Comparison of ENCODE assay signal across 27 cellular contexts in genomic region chr12:30678221-30678620, GRCh38.
"Had no signal": no experiment of that assay in that cellular context is flagged by ENCODE, and none has a peak within 500 bp of the region (broad histone marks: within the 10 kb centered on the region; RNA-seq: fewer than 3 reads in every experiment).

No MANE protein-coding gene starts in this region.

- H3K9me3 ChIP-seq: stomach, suprapubic skin, testis, thoracic aorta, thyroid gland, tibial artery, tibial nerve, transverse colon, upper lobe of left lung, upper lobe of right lung, uterus, vagina had no signal

- H3K36me3 ChIP-seq: uterus had no signal

- H3K27me3 ChIP-seq: stomach, suprapubic skin, testis, thyroid gland, tibial artery, tibial nerve, transverse colon, upper lobe of left lung, upper lobe of right lung, uterus, vagina had no signal

- H3K4me1 ChIP-seq: stomach, suprapubic skin, testis, thyroid gland, tibial artery, tibial nerve, transverse colon, upper lobe of right lung, uterus, vagina had no signal

- H3K4me3 Mint-ChIP-seq: stimulated activated effector memory CD8-positive, alpha-beta T cell treated with anti-CD3 and anti-CD28 coated beads, Interleukin-12 subunit alpha, Interleukin-12 subunit beta, amount 100 ng/mL, for 72 hours; stimulated activated memory B cell treated with anti-CD40 and anti-IgM and Interleukin-4, amounts not matched to agents 10 μg/mL and 1 μg/mL and 100 μg/mL, for 72 hours; stimulated activated naive B cell treated with anti-CD40 and anti-IgM and Interleukin-4, amounts not matched to agents 10 μg/mL and 1 μg/mL and 100 μg/mL, for 72 hours; stimulated activated naive CD8-positive, alpha-beta T cell treated with anti-CD3 and anti-CD28 coated beads, Interleukin-15, amount 100 ng/mL, for 72 hours; stimulated activated naive CD8-positive, alpha-beta T cell treated with anti-CD3 and anti-CD28 coated beads, Interleukin-15, Interleukin-2, amounts not matched to agents 100 ng/mL and 50 ng/mL, for 24 hours; type B pancreatic cell had no signal

- H3K9me3 Mint-ChIP-seq: stimulated activated effector memory CD8-positive, alpha-beta T cell treated with anti-CD3 and anti-CD28 coated beads, Interleukin-12 subunit alpha, Interleukin-12 subunit beta, amount 100 ng/mL, for 72 hours; stimulated activated memory B cell treated with anti-CD40 and anti-IgM and Interleukin-4, amounts not matched to agents 10 μg/mL and 1 μg/mL and 100 μg/mL, for 72 hours; stimulated activated naive B cell treated with anti-CD40 and anti-IgM and Interleukin-4, amounts not matched to agents 10 μg/mL and 1 μg/mL and 100 μg/mL, for 72 hours; stimulated activated naive CD8-positive, alpha-beta T cell treated with anti-CD3 and anti-CD28 coated beads, Interleukin-15, amount 100 ng/mL, for 72 hours; stimulated activated naive CD8-positive, alpha-beta T cell treated with anti-CD3 and anti-CD28 coated beads, Interleukin-15, Interleukin-2, amounts not matched to agents 100 ng/mL and 50 ng/mL, for 24 hours; type B pancreatic cell had no signal

- H3K27ac ChIP-seq: stomach, suprapubic skin, testis, thoracic aorta, thyroid gland, tibial artery, tibial nerve, transverse colon, upper lobe of right lung, uterus, vagina had no signal

- H3K4me3 ChIP-seq: stomach, suprapubic skin, testis, thoracic aorta, thyroid gland, tibial artery, tibial nerve, transverse colon, upper lobe of left lung, upper lobe of right lung, uterus, vagina had no signal

- H3K27me3 Mint-ChIP-seq: stimulated activated memory B cell treated with anti-CD40 and anti-IgM and Interleukin-4, amounts not matched to agents 10 μg/mL and 1 μg/mL and 100 μg/mL, for 72 hours; stimulated activated naive B cell treated with anti-CD40 and anti-IgM and Interleukin-4, amounts not matched to agents 10 μg/mL and 1 μg/mL and 100 μg/mL, for 72 hours; stimulated activated naive CD8-positive, alpha-beta T cell treated with anti-CD3 and anti-CD28 coated beads, Interleukin-15, amount 100 ng/mL, for 72 hours; stimulated activated naive CD8-positive, alpha-beta T cell treated with anti-CD3 and anti-CD28 coated beads, Interleukin-15, Interleukin-2, amounts not matched to agents 100 ng/mL and 50 ng/mL, for 24 hours; type B pancreatic cell had no signal

- H3K27ac Mint-ChIP-seq: stimulated activated effector memory CD8-positive, alpha-beta T cell treated with anti-CD3 and anti-CD28 coated beads, Interleukin-12 subunit alpha, Interleukin-12 subunit beta, amount 100 ng/mL, for 72 hours; stimulated activated memory B cell treated with anti-CD40 and anti-IgM and Interleukin-4, amounts not matched to agents 10 μg/mL and 1 μg/mL and 100 μg/mL, for 72 hours; stimulated activated naive B cell treated with anti-CD40 and anti-IgM and Interleukin-4, amounts not matched to agents 10 μg/mL and 1 μg/mL and 100 μg/mL, for 72 hours; stimulated activated naive CD8-positive, alpha-beta T cell treated with anti-CD3 and anti-CD28 coated beads, Interleukin-15, Interleukin-2, amounts not matched to agents 100 ng/mL and 50 ng/mL, for 24 hours; type B pancreatic cell had no signal

- DNase-seq: stimulated activated CD4-positive, alpha-beta T cell treated with anti-CD3 and anti-CD28 coated beads, Interleukin-2, amount 100 ng/mL, for 48 hours; stimulated activated CD4-positive, alpha-beta T cell treated with anti-CD3 and anti-CD28 coated beads, Interleukin-4, amount 100 ng/mL, for 1 hour; stimulated activated CD4-positive, alpha-beta T cell treated with anti-CD3 and anti-CD28 coated beads, Interleukin-4, amount 100 ng/mL, for 24 hours; stimulated activated CD4-positive, alpha-beta T cell treated with anti-CD3 and anti-CD28 coated beads, Interleukin-4, amount 100 ng/mL, for 4 hours; stimulated activated CD8-positive, alpha-beta memory T cell treated with anti-CD3 and anti-CD28 coated beads, Interleukin-4, amount 100 ng/mL, for 48 hours; stimulated activated naive B cell treated with anti-CD40 and anti-IgM and Interleukin-4, amounts not matched to agents 10 μg/mL and 1 μg/mL and 100 μg/mL, for 72 hours; stimulated activated naive CD4-positive, alpha-beta T cell; stimulated activated naive CD4-positive, alpha-beta T cell treated with Interleukin-2 at 50 U/mL for 16 hours; stimulated activated naive CD8-positive, alpha-beta T cell treated with anti-CD3 and anti-CD28 coated beads, Interleukin-15, amount 100 ng/mL, for 72 hours; stimulated activated naive CD8-positive, alpha-beta T cell treated with anti-CD3 and anti-CD28 coated beads, Interleukin-15, Interleukin-2, amounts not matched to agents 100 U/mL and 50 U/mL, for 24 hours; stomach; substantia nigra; testis; thyroid gland; tibial artery; transverse colon; upper lobe of left lung; upper lobe of right lung; uterus had no signal

- H3K4me1 Mint-ChIP-seq: stimulated activated effector memory CD8-positive, alpha-beta T cell treated with anti-CD3 and anti-CD28 coated beads, Interleukin-12 subunit alpha, Interleukin-12 subunit beta, amount 100 ng/mL, for 72 hours; stimulated activated memory B cell treated with anti-CD40 and anti-IgM and Interleukin-4, amounts not matched to agents 10 μg/mL and 1 μg/mL and 100 μg/mL, for 72 hours; stimulated activated naive B cell treated with anti-CD40 and anti-IgM and Interleukin-4, amounts not matched to agents 10 μg/mL and 1 μg/mL and 100 μg/mL, for 72 hours; stimulated activated naive CD8-positive, alpha-beta T cell treated with anti-CD3 and anti-CD28 coated beads, Interleukin-15, amount 100 ng/mL, for 72 hours had no signal

- ATAC-seq: stimulated activated effector memory CD8-positive, alpha-beta T cell treated with anti-CD3 and anti-CD28 coated beads, Interleukin-12 subunit alpha, Interleukin-12 subunit beta, amount 100 ng/mL, for 72 hours; stimulated activated memory B cell treated with anti-CD40 and anti-IgM and Interleukin-4, amounts not matched to agents 10 μg/mL and 1 μg/mL and 100 μg/mL, for 72 hours; stimulated activated naive B cell treated with anti-CD40 and anti-IgM and Interleukin-4, amounts not matched to agents 10 μg/mL and 1 μg/mL and 100 μg/mL, for 72 hours; stimulated activated naive CD8-positive, alpha-beta T cell treated with anti-CD3 and anti-CD28 coated beads, Interleukin-15, amount 100 ng/mL, for 72 hours; stimulated activated naive CD8-positive, alpha-beta T cell treated with anti-CD3 and anti-CD28 coated beads, Interleukin-15, Interleukin-2, amounts not matched to agents 100 U/mL and 50 U/mL, for 24 hours; upper lobe of right lung had no signal
